ENCODE assay signal across 33 cellular contexts in the genomic region with DNA sequence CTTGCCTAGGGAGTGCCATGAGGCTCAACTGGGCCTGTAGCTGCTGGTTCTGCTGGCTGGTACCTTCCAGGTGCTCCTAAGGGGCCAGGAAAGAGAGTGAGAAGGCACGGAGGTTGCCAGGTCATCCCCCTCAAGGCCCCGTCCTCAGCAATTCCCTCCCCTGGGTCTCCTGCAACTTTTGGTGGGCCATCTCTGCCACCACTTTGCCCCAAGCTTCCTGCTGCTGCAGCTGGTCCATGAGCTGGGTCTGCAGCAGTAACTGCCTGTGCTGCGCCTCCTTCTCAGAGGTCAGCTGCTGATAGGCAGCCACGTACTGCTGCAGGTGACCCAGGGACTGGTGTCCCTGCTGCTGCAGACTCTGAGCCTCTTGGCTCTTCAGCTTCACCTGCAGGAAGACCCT.
"Had no signal": no experiment of that assay in that cellular context is flagged by ENCODE, and none has a peak within 500 bp of the region (broad histone marks: within the 10 kb centered on the region; RNA-seq: fewer than 3 reads in every experiment).

No MANE protein-coding gene starts in this region.

- H3K36me3 ChIP-seq: adrenal gland, brain microvascular endothelial cell, breast epithelium had no signal

- ATAC-seq: activated CD8-positive, alpha-beta T cell treated with anti-CD3 and anti-CD28 coated beads for 36 hours; activated T-cell treated with anti-CD3 and anti-CD28 coated beads, Interleukin-2, amount 50 U/mL, for 4 hours; activated T-cell treated with anti-CD3 and anti-CD28 coated beads, Interleukin-2, amount 50 U/mL, for 72 hours; activated T-helper 17 cell treated with anti-CD3 and anti-CD28 coated beads, Interleukin-2, amount 50 U/mL, for 72 hours; body of pancreas had no signal

- H3K27ac ChIP-seq: adrenal gland, body of pancreas, brain microvascular endothelial cell, breast epithelium, VCaP had no signal

- H3K9me3 Mint-ChIP-seq: activated B cell treated with CpG ODN at 0.5 μM for 24 hours; activated CD4-positive, alpha-beta memory T cell treated with anti-CD3 and anti-CD28 coated beads for 36 hours; activated CD4-positive, alpha-beta T cell treated with anti-CD3 and anti-CD28 coated beads, Interleukin-2, amount 10 ng/mL, durations not matched to agents 24 days and 14 days; activated CD8-positive, alpha-beta T cell treated with anti-CD3 and anti-CD28 coated beads for 36 hours; activated naive CD4-positive, alpha-beta T cell treated with anti-CD3 and anti-CD28 coated beads, Interleukin-2, amount 50 U/mL, for 24 hours; activated naive CD8-positive, alpha-beta T cell treated with anti-CD3 and anti-CD28 coated beads, Interleukin-2, amount 10 ng/mL, durations not matched to agents 7 days and 5 days; activated T-cell treated with anti-CD3 and anti-CD28 coated beads, Interleukin-2, amount 50 U/mL, for 4 hours; activated T-cell treated with anti-CD3 and anti-CD28 coated beads, Interleukin-2, amount 50 U/mL, for 72 hours; activated T-helper 1 cell treated with anti-CD3 and anti-CD28 coated beads, Interleukin-12 subunit alpha, Interleukin-12 subunit beta, Interleukin-2, Interleukin-4 antibody, amounts not matched to agents 30 ng/mL and 10 ng/mL and 1 ng/mL, durations not matched to agents 14 hours and 24 hours and 36 hours; activated T-helper 17 cell treated with anti-CD3 and anti-CD28 coated beads, Interleukin-2, amount 50 U/mL, for 72 hours; T-helper 1 cell treated with Interleukin-12 subunit alpha and Interleukin-12 subunit beta and Interleukin-4 antibody, amounts not matched to agents 30 μg/mL and 1 μg/mL, for 36 hours; T-helper 2 cell treated with Interferon-gamma antibody and Interleukin-4, amounts not matched to agents 5 μg/mL and 100 μg/mL, for 36 hours had no signal

- H3K27me3 Mint-ChIP-seq: activated CD4-positive, alpha-beta memory T cell treated with anti-CD3 and anti-CD28 coated beads for 36 hours; activated CD8-positive, alpha-beta T cell treated with anti-CD3 and anti-CD28 coated beads for 36 hours; activated naive CD4-positive, alpha-beta T cell treated with anti-CD3 and anti-CD28 coated beads, Interleukin-2, amount 50 U/mL, for 24 hours; activated naive CD8-positive, alpha-beta T cell had no signal

- DNase-seq: activated B cell treated with CpG ODN at 0.5 μM for 24 hours; activated CD4-positive, alpha-beta memory T cell treated with anti-CD3 and anti-CD28 coated beads for 36 hours; activated CD4-positive, alpha-beta T cell treated with anti-CD3 and anti-CD28 coated beads for 4 hours; activated CD4-positive, alpha-beta T cell treated with anti-CD3 and anti-CD28 coated beads, Interleukin-2, amount 10 ng/mL, durations not matched to agents 24 days and 14 days; activated CD4-positive, alpha-beta T cell treated with anti-CD3 and anti-CD28 coated beads, Interleukin-2, amount 50 U/mL, for 1 hour; activated CD4-positive, alpha-beta T cell treated with anti-CD3 and anti-CD28 coated beads, Interleukin-2, amount 50 U/mL, for 4 hours; activated CD4-positive, CD25-positive, alpha-beta regulatory T cell treated with anti-CD3 and anti-CD28 coated beads, Interleukin-2, amount 50 U/mL, for 72 hours; activated CD8-positive, alpha-beta memory T cell treated with anti-CD3 and anti-CD28 coated beads, Interleukin-2, amount 50 U/mL, for 4 hours; activated CD8-positive, alpha-beta T cell treated with anti-CD3 and anti-CD28 coated beads for 36 hours; activated gamma-delta T cell; activated naive CD4-positive, alpha-beta T cell treated with Interleukin-2 at 50 U/mL for 16 hours; activated naive CD8-positive, alpha-beta T cell treated with anti-CD3 and anti-CD28 coated beads, Interleukin-2, amount 10 ng/mL, durations not matched to agents 7 days and 5 days; activated T-cell treated with anti-CD3 and anti-CD28 coated beads for 4 hours; activated T-cell treated with anti-CD3 and anti-CD28 coated beads, Interleukin-2, amount 50 U/mL, for 1 hour; activated T-cell treated with anti-CD3 and anti-CD28 coated beads, Interleukin-2, amount 50 U/mL, for 4 hours; activated T-cell treated with anti-CD3 and anti-CD28 coated beads, Interleukin-2, amount 50 U/mL, for 72 hours; adrenal gland; amniotic stem cell; aorta; body of pancreas; brain microvascular endothelial cell; central memory CD4-positive, alpha-beta T cell; SW 1271; T-helper 1 cell; T-helper 9 cell had no signal

- H3K4me1 Mint-ChIP-seq: activated B cell treated with CpG ODN at 0.5 μM for 24 hours; activated naive CD4-positive, alpha-beta T cell treated with anti-CD3 and anti-CD28 coated beads, Interleukin-2, amount 50 U/mL, for 24 hours had no signal

- H3K4me1 ChIP-seq: adrenal gland, body of pancreas, breast epithelium had no signal

- H3K27ac Mint-ChIP-seq: activated B cell treated with CpG ODN at 0.5 μM for 24 hours; activated CD4-positive, alpha-beta T cell treated with anti-CD3 and anti-CD28 coated beads, Interleukin-2, amount 10 ng/mL, durations not matched to agents 24 days and 14 days; activated CD8-positive, alpha-beta T cell treated with anti-CD3 and anti-CD28 coated beads for 36 hours; activated naive CD4-positive, alpha-beta T cell treated with anti-CD3 and anti-CD28 coated beads, Interleukin-2, amount 50 U/mL, for 24 hours; activated naive CD8-positive, alpha-beta T cell; activated naive CD8-positive, alpha-beta T cell treated with anti-CD3 and anti-CD28 coated beads, Interleukin-2, amount 10 ng/mL, durations not matched to agents 7 days and 5 days; activated T-cell treated with anti-CD3 and anti-CD28 coated beads, Interleukin-2, amount 50 U/mL, for 72 hours; activated T-helper 17 cell treated with anti-CD3 and anti-CD28 coated beads, Interleukin-2, amount 50 U/mL, for 72 hours; T-helper 1 cell treated with Interleukin-12 subunit alpha and Interleukin-12 subunit beta and Interleukin-4 antibody, amounts not matched to agents 30 μg/mL and 1 μg/mL, for 36 hours; T-helper 2 cell treated with Interferon-gamma antibody and Interleukin-4, amounts not matched to agents 5 μg/mL and 100 μg/mL, for 36 hours had no signal

- H3K4me3 ChIP-seq: adrenal gland, body of pancreas, breast epithelium had no signal

- H3K27me3 ChIP-seq: adrenal gland, body of pancreas, brain microvascular endothelial cell, breast epithelium had no signal

- H3K4me3 Mint-ChIP-seq: activated B cell treated with CpG ODN at 0.5 μM for 24 hours; activated CD4-positive, alpha-beta memory T cell treated with anti-CD3 and anti-CD28 coated beads for 36 hours; activated CD4-positive, alpha-beta T cell treated with anti-CD3 and anti-CD28 coated beads, Interleukin-2, amount 10 ng/mL, durations not matched to agents 24 days and 14 days; activated CD8-positive, alpha-beta T cell treated with anti-CD3 and anti-CD28 coated beads for 36 hours; activated naive CD4-positive, alpha-beta T cell treated with anti-CD3 and anti-CD28 coated beads, Interleukin-2, amount 50 U/mL, for 24 hours; activated naive CD8-positive, alpha-beta T cell; activated naive CD8-positive, alpha-beta T cell treated with anti-CD3 and anti-CD28 coated beads, Interleukin-2, amount 10 ng/mL, durations not matched to agents 7 days and 5 days; activated T-cell treated with anti-CD3 and anti-CD28 coated beads, Interleukin-2, amount 50 U/mL, for 4 hours; activated T-cell treated with anti-CD3 and anti-CD28 coated beads, Interleukin-2, amount 50 U/mL, for 72 hours; activated T-helper 1 cell treated with anti-CD3 and anti-CD28 coated beads, Interleukin-12 subunit alpha, Interleukin-12 subunit beta, Interleukin-2, Interleukin-4 antibody, amounts not matched to agents 30 ng/mL and 10 ng/mL and 1 ng/mL, durations not matched to agents 14 hours and 24 hours and 36 hours; activated T-helper 17 cell treated with anti-CD3 and anti-CD28 coated beads, Interleukin-2, amount 50 U/mL, for 72 hours; T-helper 1 cell treated with Interleukin-12 subunit alpha and Interleukin-12 subunit beta and Interleukin-4 antibody, amounts not matched to agents 30 μg/mL and 1 μg/mL, for 36 hours; T-helper 2 cell treated with Interferon-gamma antibody and Interleukin-4, amounts not matched to agents 5 μg/mL and 100 μg/mL, for 36 hours had no signal

- H3K36me3 Mint-ChIP-seq: activated CD4-positive, alpha-beta memory T cell treated with anti-CD3 and anti-CD28 coated beads for 36 hours; activated naive CD4-positive, alpha-beta T cell treated with anti-CD3 and anti-CD28 coated beads, Interleukin-2, amount 50 U/mL, for 24 hours; activated naive CD8-positive, alpha-beta T cell; activated naive CD8-positive, alpha-beta T cell treated with anti-CD3 and anti-CD28 coated beads, Interleukin-2, amount 10 ng/mL, durations not matched to agents 7 days and 5 days had no signal

- H3K9me3 ChIP-seq: adrenal gland, body of pancreas, breast epithelium had no signal
